28 cellular contexts compared by ENCODE assay signal in genomic region chr1:188402986-188403385, GRCh38.
"Had no signal": no experiment of that assay in that cellular context is flagged by ENCODE, and none has a peak within 500 bp of the region (broad histone marks: within the 10 kb centered on the region; RNA-seq: fewer than 3 reads in every experiment).

No MANE protein-coding gene starts in this region.

- H3K36me3 ChIP-seq: brain microvascular endothelial cell, esophagus squamous epithelium, gastroesophageal sphincter, heart right ventricle had no signal

- H3K9me3 ChIP-seq: esophagus squamous epithelium had no signal

- H3K27me3 ChIP-seq: brain microvascular endothelial cell, dorsolateral prefrontal cortex, esophagus squamous epithelium, gastroesophageal sphincter, heart right ventricle had no signal

- ATAC-seq: activated naive CD4-positive, alpha-beta T cell treated with anti-CD3 and anti-CD28 coated beads, Interleukin-2, amount 50 U/mL, for 72 hours; activated T-cell treated with anti-CD3 and anti-CD28 coated beads, Interleukin-2, amount 50 U/mL, for 72 hours; effector memory CD8-positive, alpha-beta T cell; gastroesophageal sphincter; heart right ventricle; T-helper 17 cell had no signal

- H3K27ac ChIP-seq: brain microvascular endothelial cell, coronary artery, dorsolateral prefrontal cortex, esophagus squamous epithelium, gastroesophageal sphincter, heart right ventricle had no signal

- H3K4me1 ChIP-seq: esophagus squamous epithelium, gastroesophageal sphincter, heart right ventricle had no signal

- DNase-seq: activated CD4-positive, alpha-beta memory T cell treated with anti-CD3 and anti-CD28 coated beads, Interleukin-2, amount 10 ng/mL, durations not matched to agents 7 days and 5 days; activated CD4-positive, alpha-beta T cell treated with anti-CD3 and anti-CD28 coated beads for 1 hour; activated CD4-positive, alpha-beta T cell treated with anti-CD3 and anti-CD28 coated beads for 4 hours; activated CD4-positive, alpha-beta T cell treated with anti-CD3 and anti-CD28 coated beads, Interleukin-2, amount 10 ng/mL, durations not matched to agents 7 days and 5 days; activated CD4-positive, alpha-beta T cell treated with anti-CD3 and anti-CD28 coated beads, Interleukin-2, amount 50 U/mL, for 4 hours; activated CD4-positive, CD25-positive, alpha-beta regulatory T cell; activated CD8-positive, alpha-beta memory T cell treated with anti-CD3 and anti-CD28 coated beads, Interleukin-2, amount 50 U/mL, for 48 hours; activated gamma-delta T cell; activated naive CD4-positive, alpha-beta T cell; activated naive CD4-positive, alpha-beta T cell treated with anti-CD3 and anti-CD28 coated beads, Interleukin-2, amount 10 ng/mL, durations not matched to agents 7 days and 5 days; activated naive CD8-positive, alpha-beta T cell treated with anti-CD3 and anti-CD28 coated beads, Interleukin-2, amount 10 ng/mL, durations not matched to agents 7 days and 5 days; activated T-cell treated with anti-CD3 and anti-CD28 coated beads for 4 hours; activated T-cell treated with anti-CD3 and anti-CD28 coated beads, Interleukin-2, amount 50 U/mL, for 24 hours; activated T-cell treated with anti-CD3 and anti-CD28 coated beads, Interleukin-2, amount 50 U/mL, for 72 hours; amniotic stem cell; anterior cingulate cortex; brain microvascular endothelial cell; dorsolateral prefrontal cortex; effector memory CD8-positive, alpha-beta T cell; esophagus squamous epithelium; foreskin melanocyte; heart right ventricle; T-helper 1 cell; T-helper 17 cell; T1000 had no signal

- H3K4me3 ChIP-seq: coronary artery, dorsolateral prefrontal cortex, esophagus squamous epithelium, gastroesophageal sphincter, heart right ventricle had no signal
